ENCODE assay signal across 12 cellular contexts in genomic region chr12:120236124-120236398, GRCh38. TPM values are rescaled to one million over a fixed set of nuclear protein-coding genes. Genes with fewer than 3 reads are reported as not detected.
DNase-seq lines count a peak whose midpoint lies in the region; ATAC-seq and TF ChIP-seq lines count a peak whose summit lies in the region.
"Had no signal": no experiment of that assay in that cellular context is flagged by ENCODE, and none has a peak within 500 bp of the region (broad histone marks: within the 10 kb centered on the region; RNA-seq: fewer than 3 reads in every experiment).

No MANE protein-coding gene starts in this region.

- CTCF ChIA-PET in CD8-positive, alpha-beta memory T cell (lab: Charles Lee) = interaction anchor here (1.6 to 12.5 kb wide), 5 partner anchors 8 to 28 kb away, joined by 4 to 120 read pairs (median 11); partner anchors contain the start of gene PXN
- CTCF ChIA-PET in WTC11 (lab: Charles Lee) = interaction anchor here (0.7 to 16.6 kb wide), 16 partner anchors 8 to 769 kb away, joined by 3 to 450 read pairs (median 8); partner anchors contain the start of genes PXN, RNU4-1, RNU4-2 and RPLP0

- peaks cover 94% of the 10 kb centered on the region for H3K4me1 ChIP-seq in CD8-positive, alpha-beta memory T cell (ENCODE audit: insufficient read depth, low read length)
- H3K4me1 ChIP-seq in right cardiac atrium (ENCODE audit: control insufficient read depth, insufficient read depth, low read length) (peaks cover 76% of the 10 kb centered on the region), skeletal muscle satellite cell (ENCODE audit: control insufficient read depth, insufficient read depth, low read length) (peaks cover 92% of the 10 kb centered on the region)

- no peak for TF ChIP-seq CTCF in WTC11 (IDR thresholded peaks at IDR 0.05)

- H3K36me3 Mint-ChIP-seq in CD8-positive, alpha-beta memory T cell = peaks cover 0 to 15% (median 3%) of the 10 kb centered on the region in 3 donors
- no peaks in the 10 kb centered on the region for H3K36me3 Mint-ChIP-seq in WTC11

- POLR2A ChIA-PET in CD8-positive, alpha-beta memory T cell (lab: Charles Lee) = interaction anchor here (0.6 kb wide), 1 partner anchor 25 kb away, joined by 3 read pairs; no protein-coding TSS in a partner anchor
- POLR2A ChIA-PET in WTC11 (lab: Charles Lee) = interaction anchor here (1.4 to 2.0 kb wide), 4 partner anchors 13 to 55 kb away, joined by 4 to 10 read pairs (median 7); partner anchors contain the start of gene RNU4-2

- ATAC-seq in WTC11 = no peak
- ATAC-seq in right cardiac atrium = no peak
- ATAC-seq in HG03108 (IDR thresholded peaks at IDR 0.05; ENCODE audit: unreplicated experiment) = no peak
- ATAC-seq in HG03378 (IDR thresholded peaks at IDR 0.05; ENCODE audit: unreplicated experiment) = no peak

- no peaks in the 10 kb centered on the region for H3K9me3 Mint-ChIP-seq in CD8-positive, alpha-beta memory T cell
- no peaks in the 10 kb centered on the region for H3K9me3 Mint-ChIP-seq in WTC11
- H3K9me3 Mint-ChIP-seq: H9 had no signal

- H3K36me3 ChIP-seq in CD8-positive, alpha-beta memory T cell (ENCODE audit: insufficient read depth, low read length) = no peaks in the 10 kb centered on the region
- peaks cover 22% of the 10 kb centered on the region for H3K36me3 ChIP-seq in skeletal muscle satellite cell (ENCODE audit: insufficient read depth, low read length)

- H3K27me3 ChIP-seq in CD8-positive, alpha-beta memory T cell (ENCODE audit: insufficient read depth, low read length, poor library complexity, severe bottlenecking) = no peaks in the 10 kb centered on the region
- no peaks in the 10 kb centered on the region for H3K27me3 ChIP-seq in right cardiac atrium (ENCODE audit: control insufficient read depth, insufficient read depth)
- H3K27me3 ChIP-seq in skeletal muscle satellite cell (ENCODE audit: control insufficient read depth, insufficient read depth, low read length) = no peaks in the 10 kb centered on the region

- intact Hi-C loops in right cardiac atrium (cut with DNase I) = no loop called here

- WGBS in right cardiac atrium = 73% methylated on average over 3 of the region's 3 CpGs

- peak overlapping the region; percentile 34 for H3K27ac ChIP-seq in CD8-positive, alpha-beta memory T cell (ENCODE audit: low read depth, low read length)
- peak overlapping the region; percentile 99 for H3K27ac ChIP-seq in right cardiac atrium (ENCODE audit: low read length)

- H3K4me2 ChIP-seq in skeletal muscle satellite cell (ENCODE audit: low read length) = peak overlapping the region; percentile 69

- no peaks in the 10 kb centered on the region for H3K27me3 Mint-ChIP-seq in CD8-positive, alpha-beta memory T cell
- H3K27me3 Mint-ChIP-seq in WTC11 (ENCODE audit: low read depth) = no peaks in the 10 kb centered on the region

- H3K4me1 Mint-ChIP-seq in CD8-positive, alpha-beta memory T cell = peaks cover 82 to 90% (median 84%) of the 10 kb centered on the region in 3 donors
- H3K4me1 Mint-ChIP-seq in WTC11 = peaks cover 73% of the 10 kb centered on the region

- no peak overlapping the region for H3K4me3 ChIP-seq in CD8-positive, alpha-beta memory T cell (ENCODE audit: low read length)
- H3K4me3 ChIP-seq in right cardiac atrium (ENCODE audit: low read length) (no peak overlapping the region), skeletal muscle satellite cell (ENCODE audit: low read length) (peak overlapping the region; percentile 43)

- H3K27ac Mint-ChIP-seq in CD8-positive, alpha-beta memory T cell = peak overlapping the region; percentile 80 to 96 (median 82)
- H3K27ac Mint-ChIP-seq in WTC11 = peak overlapping the region; percentile 57; the same call in 1 of the 2 replicates

- peak overlapping the region in 4 of 7 donors; percentile 12 to 55 (median 38) for H3K4me3 Mint-ChIP-seq in CD8-positive, alpha-beta memory T cell
- H3K4me3 Mint-ChIP-seq in WTC11 = no peak overlapping the region

- peak overlapping the region; percentile 78 for H3K9ac ChIP-seq in skeletal muscle satellite cell (ENCODE audit: low read depth, low read length)

- no peaks in the 10 kb centered on the region for H3K9me3 ChIP-seq in CD8-positive, alpha-beta memory T cell (ENCODE audit: low read length)
- H3K9me3 ChIP-seq in right cardiac atrium (ENCODE audit: control insufficient read depth, low read length) = no peaks in the 10 kb centered on the region
- H3K9me3 ChIP-seq in skeletal muscle satellite cell (replicated peaks; ENCODE audit: low read length) = no peaks in the 10 kb centered on the region

- no peak for DNase-seq in CD8-positive, alpha-beta memory T cell
- DNase-seq in WTC11 (ENCODE audit: low spot score) = no peak
- DNase-seq in right cardiac atrium = no peak
- DNase-seq in NCI-H128 (lab: John Stamatoyannopoulos, UW; ENCODE audit: unreplicated experiment) = no peak
- DNase-seq in HCEC 1CT = no peak
- DNase-seq: NCI-H2029; stimulated activated CD8-positive, alpha-beta memory T cell treated with anti-CD3 and anti-CD28 coated beads, Interleukin-4, amount 100 ng/mL, for 48 hours had no signal

TF ChIP-seq in WTC11, 78 proteins besides CTCF, POLR2A, EP300 and RAD21:
- TF ChIP-seq USF2 (CRISPR knock-in tag; IDR thresholded peaks at IDR 0.05) (no peak), ZNF512 (CRISPR knock-in tag; IDR thresholded peaks at IDR 0.05; ENCODE audit: borderline replicate concordance) (no peak)

RNA-seq across cellular contexts. Expression of gene PXN, which starts 29.5 kb away (rescaled TPM):
- total RNA-seq in CD8-positive, alpha-beta memory T cell = 10 to 100 TPM; 33.7 to 35.9 TPM
- polyA plus RNA-seq in CD8-positive, alpha-beta memory T cell = 146 TPM
- total RNA-seq in WTC11 (2021) = 96.6 to 132 TPM (median 99.2 TPM) in 3 replicates
- 10 to 100 TPM; 67.8 to 89.8 (median 80.2) TPM for total RNA-seq in right cardiac atrium
- 77.3 TPM for polyA plus RNA-seq in right cardiac atrium
- total RNA-seq in skeletal muscle satellite cell (2012; rRNA removed) = 116 and 118 TPM in 2 replicates

RNA-seq across cellular contexts. Expression of gene RPLP0, which starts 35.1 kb away (rescaled TPM):
- 1,000 to 10,000 TPM; 4,137 to 4,308 TPM for total RNA-seq in CD8-positive, alpha-beta memory T cell
- 1,675 TPM for polyA plus RNA-seq in CD8-positive, alpha-beta memory T cell
- total RNA-seq in WTC11 (2021) (3,149 to 3,505 TPM (median 3,452 TPM) in 3 replicates), right cardiac atrium (1,000 to 10,000 TPM in 1 of 4 donors, 100 to 1,000 TPM in 3; 800 to 1,173 (median 979) TPM)
- 1,119 TPM for polyA plus RNA-seq in right cardiac atrium
- 2,666 and 4,433 TPM in 2 replicates for total RNA-seq in skeletal muscle satellite cell (2012; rRNA removed)

RNA-seq across cellular contexts. Expression of gene GCN1, which starts 41.5 kb away (rescaled TPM):
- total RNA-seq in CD8-positive, alpha-beta memory T cell = 100 to 1,000 TPM; 150 to 157 TPM
- polyA plus RNA-seq in CD8-positive, alpha-beta memory T cell = 30.0 TPM
- 147 to 181 TPM (median 162 TPM) in 3 replicates for total RNA-seq in WTC11 (2021)
- total RNA-seq in right cardiac atrium = 10 to 100 TPM; 32.9 to 41.4 (median 35.5) TPM
- polyA plus RNA-seq in right cardiac atrium = 10.6 TPM
- 117 and 149 TPM in 2 replicates for total RNA-seq in skeletal muscle satellite cell (2012; rRNA removed)

RNA-seq across cellular contexts. Expression of gene RNU4-2, which starts 55.6 kb away (rescaled TPM):
- 1,000 to 10,000 TPM; 1,831 to 1,935 TPM for total RNA-seq in CD8-positive, alpha-beta memory T cell
- 44.9 TPM for polyA plus RNA-seq in CD8-positive, alpha-beta memory T cell
- total RNA-seq in WTC11 (2021) (2,632 to 2,764 TPM (median 2,673 TPM) in 3 replicates), right cardiac atrium (over 10,000 TPM; 12,754 to 31,201 (median 26,788) TPM)
- not detected for polyA plus RNA-seq in right cardiac atrium
- under 0.01 TPM in 2 replicates for total RNA-seq in skeletal muscle satellite cell (2012; rRNA removed)
- total RNA-seq: HT1080 had no signal

RNA-seq across cellular contexts. Expression of gene RNU4-1, which starts 57.0 kb away (rescaled TPM):
- 100 to 1,000 TPM; 628 to 678 TPM for total RNA-seq in CD8-positive, alpha-beta memory T cell
- not detected for polyA plus RNA-seq in CD8-positive, alpha-beta memory T cell
- total RNA-seq in WTC11 (2021) (2,196 to 2,477 TPM (median 2,436 TPM) in 3 replicates), right cardiac atrium (1,000 to 10,000 TPM; 1,094 to 5,230 (median 2,674) TPM)
- not detected for polyA plus RNA-seq in right cardiac atrium
- total RNA-seq in skeletal muscle satellite cell (2012; rRNA removed) = under 0.01 TPM in 2 replicates
- total RNA-seq: HT1080 had no signal
